In the genomic region with DNA sequence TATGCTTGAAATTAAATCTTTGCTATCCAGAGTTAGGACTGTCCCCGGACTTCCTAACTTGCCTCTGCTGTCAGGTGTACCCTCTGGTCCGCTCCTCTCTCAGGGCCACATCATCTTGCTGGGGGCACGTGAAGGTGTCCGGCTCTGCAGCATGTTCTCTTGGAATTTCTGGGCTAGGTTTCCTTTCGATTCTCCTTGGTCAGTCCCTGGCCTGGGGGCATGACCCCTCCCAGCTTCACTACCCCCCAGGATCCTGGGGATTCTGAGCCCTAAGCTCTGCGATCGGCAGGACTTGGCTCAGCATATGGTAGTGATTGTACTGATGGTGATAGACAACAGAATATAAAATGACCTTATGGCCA, we compare ENCODE assay signal across 1 cellular context.
TF ChIP-seq lines count a peak whose summit lies in the region.

No MANE protein-coding gene starts in this region.

TF ChIP-seq in GM23338, 12 proteins besides CTCF, POLR2A, EP300 and RAD21 (continued from another document):
- TF ChIP-seq, protein P1, sequence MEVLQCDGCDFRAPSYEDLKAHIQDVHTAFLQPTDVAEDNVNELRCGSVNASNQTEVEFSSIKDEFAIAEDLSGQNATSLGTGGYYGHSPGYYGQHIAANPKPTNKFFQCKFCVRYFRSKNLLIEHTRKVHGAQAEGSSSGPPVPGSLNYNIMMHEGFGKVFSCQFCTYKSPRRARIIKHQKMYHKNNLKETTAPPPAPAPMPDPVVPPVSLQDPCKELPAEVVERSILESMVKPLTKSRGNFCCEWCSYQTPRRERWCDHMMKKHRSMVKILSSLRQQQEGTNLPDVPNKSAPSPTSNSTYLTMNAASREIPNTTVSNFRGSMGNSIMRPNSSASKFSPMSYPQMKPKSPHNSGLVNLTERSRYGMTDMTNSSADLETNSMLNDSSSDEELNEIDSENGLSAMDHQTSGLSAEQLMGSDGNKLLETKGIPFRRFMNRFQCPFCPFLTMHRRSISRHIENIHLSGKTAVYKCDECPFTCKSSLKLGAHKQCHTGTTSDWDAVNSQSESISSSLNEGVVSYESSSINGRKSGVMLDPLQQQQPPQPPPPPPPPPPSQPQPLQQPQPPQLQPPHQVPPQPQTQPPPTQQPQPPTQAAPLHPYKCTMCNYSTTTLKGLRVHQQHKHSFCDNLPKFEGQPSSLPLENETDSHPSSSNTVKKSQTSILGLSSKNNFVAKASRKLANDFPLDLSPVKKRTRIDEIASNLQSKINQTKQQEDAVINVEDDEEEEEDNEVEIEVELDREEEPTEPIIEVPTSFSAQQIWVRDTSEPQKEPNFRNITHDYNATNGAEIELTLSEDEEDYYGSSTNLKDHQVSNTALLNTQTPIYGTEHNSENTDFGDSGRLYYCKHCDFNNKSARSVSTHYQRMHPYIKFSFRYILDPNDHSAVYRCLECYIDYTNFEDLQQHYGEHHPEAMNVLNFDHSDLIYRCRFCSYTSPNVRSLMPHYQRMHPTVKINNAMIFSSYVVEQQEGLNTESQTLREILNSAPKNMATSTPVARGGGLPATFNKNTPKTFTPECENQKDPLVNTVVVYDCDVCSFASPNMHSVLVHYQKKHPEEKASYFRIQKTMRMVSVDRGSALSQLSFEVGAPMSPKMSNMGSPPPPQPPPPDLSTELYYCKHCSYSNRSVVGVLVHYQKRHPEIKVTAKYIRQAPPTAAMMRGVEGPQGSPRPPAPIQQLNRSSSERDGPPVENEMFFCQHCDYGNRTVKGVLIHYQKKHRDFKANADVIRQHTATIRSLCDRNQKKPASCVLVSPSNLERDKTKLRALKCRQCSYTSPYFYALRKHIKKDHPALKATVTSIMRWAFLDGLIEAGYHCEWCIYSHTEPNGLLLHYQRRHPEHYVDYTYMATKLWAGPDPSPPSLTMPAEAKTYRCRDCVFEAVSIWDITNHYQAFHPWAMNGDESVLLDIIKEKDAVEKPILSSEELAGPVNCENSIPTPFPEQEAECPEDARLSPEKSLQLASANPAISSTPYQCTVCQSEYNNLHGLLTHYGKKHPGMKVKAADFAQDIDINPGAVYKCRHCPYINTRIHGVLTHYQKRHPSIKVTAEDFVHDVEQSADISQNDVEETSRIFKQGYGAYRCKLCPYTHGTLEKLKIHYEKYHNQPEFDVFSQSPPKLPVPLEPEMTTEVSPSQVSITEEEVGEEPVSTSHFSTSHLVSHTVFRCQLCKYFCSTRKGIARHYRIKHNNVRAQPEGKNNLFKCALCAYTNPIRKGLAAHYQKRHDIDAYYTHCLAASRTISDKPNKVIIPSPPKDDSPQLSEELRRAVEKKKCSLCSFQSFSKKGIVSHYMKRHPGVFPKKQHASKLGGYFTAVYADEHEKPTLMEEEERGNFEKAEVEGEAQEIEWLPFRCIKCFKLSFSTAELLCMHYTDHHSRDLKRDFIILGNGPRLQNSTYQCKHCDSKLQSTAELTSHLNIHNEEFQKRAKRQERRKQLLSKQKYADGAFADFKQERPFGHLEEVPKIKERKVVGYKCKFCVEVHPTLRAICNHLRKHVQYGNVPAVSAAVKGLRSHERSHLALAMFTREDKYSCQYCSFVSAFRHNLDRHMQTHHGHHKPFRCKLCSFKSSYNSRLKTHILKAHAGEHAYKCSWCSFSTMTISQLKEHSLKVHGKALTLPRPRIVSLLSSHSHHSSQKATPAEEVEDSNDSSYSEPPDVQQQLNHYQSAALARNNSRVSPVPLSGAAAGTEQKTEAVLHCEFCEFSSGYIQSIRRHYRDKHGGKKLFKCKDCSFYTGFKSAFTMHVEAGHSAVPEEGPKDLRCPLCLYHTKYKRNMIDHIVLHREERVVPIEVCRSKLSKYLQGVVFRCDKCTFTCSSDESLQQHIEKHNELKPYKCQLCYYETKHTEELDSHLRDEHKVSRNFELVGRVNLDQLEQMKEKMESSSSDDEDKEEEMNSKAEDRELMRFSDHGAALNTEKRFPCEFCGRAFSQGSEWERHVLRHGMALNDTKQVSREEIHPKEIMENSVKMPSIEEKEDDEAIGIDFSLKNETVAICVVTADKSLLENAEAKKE (CRISPR knock-in tag; IDR thresholded peaks at IDR 0.05), result no peak
- no peak for TF ChIP-seq JUNB (IDR thresholded peaks at IDR 0.05; ENCODE audit: unreplicated experiment)
